In the genomic region with DNA sequence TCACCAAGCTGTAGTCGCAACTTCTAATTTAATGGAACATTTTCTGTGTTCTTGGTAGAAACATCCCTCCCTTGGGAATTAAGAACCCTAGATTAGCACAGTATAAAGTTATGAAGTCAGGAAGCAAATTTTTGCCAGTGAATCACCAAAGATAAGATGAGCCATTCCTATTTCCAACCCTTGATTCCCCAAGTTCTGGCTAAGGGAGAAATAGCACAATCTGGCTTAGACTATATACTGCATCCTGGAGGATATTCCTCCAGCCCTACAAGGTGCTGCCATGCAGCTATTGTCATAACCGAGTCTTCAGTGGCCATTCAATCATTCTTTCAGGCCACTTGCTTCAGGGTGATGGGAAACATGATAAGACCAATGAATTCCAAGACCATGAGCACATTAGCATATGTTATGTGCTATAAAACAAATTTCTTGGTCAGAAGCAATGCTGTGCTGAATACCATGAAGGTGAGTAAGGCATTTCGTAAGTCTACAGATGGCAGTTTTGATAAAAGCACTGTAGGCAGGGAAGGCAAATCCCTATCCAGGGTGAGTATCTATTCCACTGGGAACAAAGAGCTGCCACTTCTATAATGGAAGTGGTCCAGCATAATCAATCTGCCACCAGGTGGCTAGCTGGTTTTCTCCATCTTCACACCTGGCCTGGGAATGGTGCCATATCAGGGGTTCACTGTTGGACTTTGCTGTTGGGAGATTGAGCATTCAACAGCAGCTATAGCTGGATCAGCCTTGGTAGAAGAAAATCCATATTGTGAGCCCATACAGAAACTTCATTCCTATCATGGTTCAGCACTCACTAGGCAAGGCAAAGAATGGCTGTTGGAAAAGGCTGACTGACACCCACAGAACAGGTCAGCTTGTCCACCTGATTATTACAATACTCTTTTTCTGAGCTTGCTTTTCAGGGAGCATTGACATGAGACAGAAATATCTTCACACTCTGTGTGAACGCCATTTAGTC, we compare ENCODE assay signal across 1 cellular context.
TF ChIP-seq lines count a peak whose summit lies in the region.

No MANE protein-coding gene starts in this region.

TF ChIP-seq in HEK293, 187 proteins besides CTCF, POLR2A, EP300 and RAD21 (continued from another document and continues in another):
- TF ChIP-seq, protein P1, sequence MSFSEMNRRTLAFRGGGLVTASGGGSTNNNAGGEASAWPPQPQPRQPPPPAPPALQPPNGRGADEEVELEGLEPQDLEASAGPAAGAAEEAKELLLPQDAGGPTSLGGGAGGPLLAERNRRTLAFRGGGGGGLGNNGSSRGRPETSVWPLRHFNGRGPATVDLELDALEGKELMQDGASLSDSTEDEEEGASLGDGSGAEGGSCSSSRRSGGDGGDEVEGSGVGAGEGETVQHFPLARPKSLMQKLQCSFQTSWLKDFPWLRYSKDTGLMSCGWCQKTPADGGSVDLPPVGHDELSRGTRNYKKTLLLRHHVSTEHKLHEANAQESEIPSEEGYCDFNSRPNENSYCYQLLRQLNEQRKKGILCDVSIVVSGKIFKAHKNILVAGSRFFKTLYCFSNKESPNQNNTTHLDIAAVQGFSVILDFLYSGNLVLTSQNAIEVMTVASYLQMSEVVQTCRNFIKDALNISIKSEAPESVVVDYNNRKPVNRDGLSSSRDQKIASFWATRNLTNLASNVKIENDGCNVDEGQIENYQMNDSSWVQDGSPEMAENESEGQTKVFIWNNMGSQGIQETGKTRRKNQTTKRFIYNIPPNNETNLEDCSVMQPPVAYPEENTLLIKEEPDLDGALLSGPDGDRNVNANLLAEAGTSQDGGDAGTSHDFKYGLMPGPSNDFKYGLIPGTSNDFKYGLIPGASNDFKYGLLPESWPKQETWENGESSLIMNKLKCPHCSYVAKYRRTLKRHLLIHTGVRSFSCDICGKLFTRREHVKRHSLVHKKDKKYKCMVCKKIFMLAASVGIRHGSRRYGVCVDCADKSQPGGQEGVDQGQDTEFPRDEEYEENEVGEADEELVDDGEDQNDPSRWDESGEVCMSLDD (tag by site-specific recombination; IDR thresholded peaks at IDR 0.05), result no peak
- TF ChIP-seq PRDM6 (tag by site-specific recombination; IDR thresholded peaks at IDR 0.05) (no peak), ZNF112 (tag by site-specific recombination; IDR thresholded peaks at IDR 0.05) (no peak), ZSCAN16 (tag by site-specific recombination; IDR thresholded peaks at IDR 0.05) (no peak), ZBTB21 (tag by site-specific recombination; IDR thresholded peaks at IDR 0.05) (peak; percentile 29; the same call in 1 of the 2 replicates), ZNF433 (tag by site-specific recombination; IDR thresholded peaks at IDR 0.05; ENCODE audit: low read depth) (no peak), KLF8 (tag by site-specific recombination; IDR thresholded peaks at IDR 0.05) (peak; percentile 42; the same call in 1 of the 2 replicates), ZNF114 (tag by site-specific recombination; IDR thresholded peaks at IDR 0.05) (no peak), ZNF394 (tag by site-specific recombination; IDR thresholded peaks at IDR 0.05; ENCODE audit: borderline replicate concordance) (no peak), HOXC10 (CRISPR knock-in tag; IDR thresholded peaks at IDR 0.05) (no peak), PRDM10 (tag by site-specific recombination; IDR thresholded peaks at IDR 0.05) (no peak; the same call in 1 of the 2 replicates), ZNF335 (tag by site-specific recombination; conservative IDR thresholded peaks at IDR 0.05) (0 out of 2 replicates have a peak, but pooled peaks have one; percentile 12), SP3 (tag by site-specific recombination; IDR thresholded peaks at IDR 0.05) (peak; percentile 54), ZNF280D (tag by site-specific recombination; IDR thresholded peaks at IDR 0.05) (no peak), ZNF785 (tag by site-specific recombination; IDR thresholded peaks at IDR 0.05) (no peak), KLF17 (tag by site-specific recombination; IDR thresholded peaks at IDR 0.05) (no peak), REPIN1 (tag by site-specific recombination; IDR thresholded peaks at IDR 0.05; ENCODE audit: low read depth) (no peak), ZNF600 (tag by site-specific recombination; IDR thresholded peaks at IDR 0.05) (no peak; the same call in 1 of the 2 replicates), HIC1 (tag by site-specific recombination; IDR thresholded peaks at IDR 0.05) (0 out of 2 replicates have a peak, but pooled peaks have one; percentile 43), ZNF366 (tag by site-specific recombination; conservative IDR thresholded peaks at IDR 0.05) (peak; percentile 77), OSR2 (tag by site-specific recombination; IDR thresholded peaks at IDR 0.05) (no peak), HOXD13 (CRISPR knock-in tag; IDR thresholded peaks at IDR 0.05; ENCODE audit: borderline replicate concordance) (peak; percentile 52; the same call in 1 of the 2 replicates), ZNF791 (tag by site-specific recombination; IDR thresholded peaks at IDR 0.05) (no peak), ZFP37 (tag by site-specific recombination; IDR thresholded peaks at IDR 0.05) (peak; percentile 81; the same call in 1 of the 2 replicates), ZNF580 (tag by site-specific recombination; IDR thresholded peaks at IDR 0.05) (no peak), GFI1B (tag by site-specific recombination; IDR thresholded peaks at IDR 0.05) (no peak), ZNF792 (tag by site-specific recombination; IDR thresholded peaks at IDR 0.05) (no peak), ZNF184 (tag by site-specific recombination; IDR thresholded peaks at IDR 0.05) (0 out of 2 replicates have a peak, but pooled peaks have one; percentile 9), INSM2 (tag by site-specific recombination; IDR thresholded peaks at IDR 0.05) (no peak), ZNF423 (tag by site-specific recombination; IDR thresholded peaks at IDR 0.05) (no peak), ZNF629 (tag by site-specific recombination; IDR thresholded peaks at IDR 0.05) (peak; percentile 76)
- TF ChIP-seq, protein P2, sequence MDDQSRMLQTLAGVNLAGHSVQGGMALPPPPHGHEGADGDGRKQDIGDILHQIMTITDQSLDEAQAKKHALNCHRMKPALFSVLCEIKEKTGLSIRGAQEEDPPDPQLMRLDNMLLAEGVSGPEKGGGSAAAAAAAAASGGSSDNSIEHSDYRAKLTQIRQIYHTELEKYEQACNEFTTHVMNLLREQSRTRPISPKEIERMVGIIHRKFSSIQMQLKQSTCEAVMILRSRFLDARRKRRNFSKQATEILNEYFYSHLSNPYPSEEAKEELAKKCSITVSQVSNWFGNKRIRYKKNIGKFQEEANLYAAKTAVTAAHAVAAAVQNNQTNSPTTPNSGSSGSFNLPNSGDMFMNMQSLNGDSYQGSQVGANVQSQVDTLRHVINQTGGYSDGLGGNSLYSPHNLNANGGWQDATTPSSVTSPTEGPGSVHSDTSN (CRISPR knock-in tag; IDR thresholded peaks at IDR 0.05), result no peak
- TF ChIP-seq, protein P3, sequence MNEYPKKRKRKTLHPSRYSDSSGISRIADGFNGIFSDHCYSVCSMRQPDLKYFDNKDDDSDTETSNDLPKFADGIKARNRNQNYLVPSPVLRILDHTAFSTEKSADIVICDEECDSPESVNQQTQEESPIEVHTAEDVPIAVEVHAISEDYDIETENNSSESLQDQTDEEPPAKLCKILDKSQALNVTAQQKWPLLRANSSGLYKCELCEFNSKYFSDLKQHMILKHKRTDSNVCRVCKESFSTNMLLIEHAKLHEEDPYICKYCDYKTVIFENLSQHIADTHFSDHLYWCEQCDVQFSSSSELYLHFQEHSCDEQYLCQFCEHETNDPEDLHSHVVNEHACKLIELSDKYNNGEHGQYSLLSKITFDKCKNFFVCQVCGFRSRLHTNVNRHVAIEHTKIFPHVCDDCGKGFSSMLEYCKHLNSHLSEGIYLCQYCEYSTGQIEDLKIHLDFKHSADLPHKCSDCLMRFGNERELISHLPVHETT (tag by site-specific recombination; IDR thresholded peaks at IDR 0.05), result peak; percentile 42; the same call in 1 of the 2 replicates
